Comparison of ENCODE assay signal across 2 cellular contexts in genomic region chr11:129939510-129939909, GRCh38.
TF ChIP-seq lines count a peak whose summit lies in the region.

No MANE protein-coding gene starts in this region.

TF ChIP-seq in IMR-90, 13 proteins besides CTCF, POLR2A, EP300 and RAD21 (continued from another document):
- TF ChIP-seq CHD1 (IDR thresholded peaks at IDR 0.05; ENCODE audit: low read depth, low read length) (no peak), MAFK (IDR thresholded peaks at IDR 0.05; ENCODE audit: low read depth, low read length) (no peak)

TF ChIP-seq in WTC11, 78 proteins besides CTCF, POLR2A, EP300 and RAD21:
- TF ChIP-seq PREB (CRISPR knock-in tag; IDR thresholded peaks at IDR 0.05; ENCODE audit: borderline replicate concordance) (no peak), E2F1 (CRISPR knock-in tag; IDR thresholded peaks at IDR 0.05) (no peak), AR (CRISPR knock-in tag; IDR thresholded peaks at IDR 0.05) (no peak), ZBTB43 (CRISPR knock-in tag; IDR thresholded peaks at IDR 0.05) (no peak), FOXK1 (CRISPR knock-in tag; IDR thresholded peaks at IDR 0.05) (no peak), ZNF219 (CRISPR knock-in tag; IDR thresholded peaks at IDR 0.05; ENCODE audit: borderline replicate concordance) (no peak), ZNF512 (CRISPR knock-in tag; IDR thresholded peaks at IDR 0.05; ENCODE audit: borderline replicate concordance) (no peak), TCF7 (CRISPR knock-in tag; IDR thresholded peaks at IDR 0.05; ENCODE audit: low read depth) (no peak), TEAD4 (CRISPR knock-in tag; IDR thresholded peaks at IDR 0.05) (no peak), ZBTB21 (CRISPR knock-in tag; IDR thresholded peaks at IDR 0.05; ENCODE audit: borderline replicate concordance) (no peak), HMGXB4 (CRISPR knock-in tag; IDR thresholded peaks at IDR 0.05) (no peak), ZNF263 (CRISPR knock-in tag; IDR thresholded peaks at IDR 0.05; ENCODE audit: low read depth) (no peak), FOXP1 (CRISPR knock-in tag; IDR thresholded peaks at IDR 0.05; ENCODE audit: borderline replicate concordance) (no peak), MLX (CRISPR knock-in tag; IDR thresholded peaks at IDR 0.05) (no peak)
